ENCODE assay signal across 8 cellular contexts in the genomic region with DNA sequence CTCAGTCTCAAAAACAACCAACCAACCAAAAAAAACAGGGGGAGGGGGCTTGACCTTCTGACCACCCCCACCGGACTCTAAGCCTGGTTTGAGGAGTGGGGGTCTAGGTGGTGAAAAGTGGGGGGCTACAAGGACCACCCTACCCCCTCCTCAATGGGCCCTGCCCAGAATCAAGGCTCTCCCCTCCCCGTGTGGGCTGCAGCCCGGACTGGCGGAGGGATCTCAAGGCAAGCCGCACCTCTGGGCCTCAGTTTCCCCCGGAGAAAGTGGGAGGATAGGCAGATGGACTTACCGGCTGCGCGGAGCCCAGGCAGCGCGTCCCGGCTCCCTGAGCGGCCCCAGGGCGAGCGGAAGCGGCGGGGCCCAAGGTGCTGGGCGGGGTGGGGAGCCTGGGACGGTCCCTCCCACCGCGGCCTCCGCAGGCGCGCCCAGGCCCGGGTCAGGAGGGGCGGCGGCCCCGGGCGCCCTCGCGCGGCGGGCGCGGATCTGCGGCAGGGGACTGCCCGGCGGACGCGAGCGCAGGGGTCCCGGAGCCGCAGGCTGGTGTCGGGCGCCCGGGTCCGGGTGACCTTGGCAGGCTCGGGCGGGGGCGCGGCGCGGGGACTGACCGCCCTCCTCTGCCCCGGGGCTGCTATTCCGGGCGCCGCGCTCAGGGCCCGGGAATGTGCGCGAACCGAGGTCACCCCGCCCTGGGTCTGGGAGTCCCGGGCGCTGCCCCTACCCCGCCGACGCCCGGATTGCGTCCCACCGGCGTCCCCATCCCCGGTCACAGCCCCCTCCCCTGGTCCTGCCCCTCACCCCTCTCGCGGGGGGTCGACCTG. TPM values are rescaled to one million over a fixed set of nuclear protein-coding genes. Genes with fewer than 3 reads are reported as not detected.
DNase-seq lines count a peak whose midpoint lies in the region; ATAC-seq and TF ChIP-seq lines count a peak whose summit lies in the region.

A gene with protein sequence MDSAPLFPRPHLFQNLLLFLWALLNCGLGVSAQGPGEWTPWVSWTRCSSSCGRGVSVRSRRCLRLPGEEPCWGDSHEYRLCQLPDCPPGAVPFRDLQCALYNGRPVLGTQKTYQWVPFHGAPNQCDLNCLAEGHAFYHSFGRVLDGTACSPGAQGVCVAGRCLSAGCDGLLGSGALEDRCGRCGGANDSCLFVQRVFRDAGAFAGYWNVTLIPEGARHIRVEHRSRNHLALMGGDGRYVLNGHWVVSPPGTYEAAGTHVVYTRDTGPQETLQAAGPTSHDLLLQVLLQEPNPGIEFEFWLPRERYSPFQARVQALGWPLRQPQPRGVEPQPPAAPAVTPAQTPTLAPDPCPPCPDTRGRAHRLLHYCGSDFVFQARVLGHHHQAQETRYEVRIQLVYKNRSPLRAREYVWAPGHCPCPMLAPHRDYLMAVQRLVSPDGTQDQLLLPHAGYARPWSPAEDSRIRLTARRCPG (minus strand): TSS at position 349 of the 821 bp plus-strand sequence. CDS start 2,076 bp downstream, outside the sequence.

- POLR2A ChIA-PET in AG04450 (lab: Yijun Ruan, JAX), result no interaction called here

- no peak within 1 kb of the TSS for H3K27ac ChIP-seq in AG04450 (ENCODE audit: low read depth, low read length)
- no peak within 1 kb of the TSS for H3K27ac ChIP-seq in HUES6 (ENCODE audit: low read depth, low read length)
- H3K27ac ChIP-seq in colonic mucosa, result no peak within 1 kb of the TSS
- no peak within 1 kb of the TSS for H3K27ac ChIP-seq in mesodermal cell (ENCODE audit: low read depth, low read length, severe bottlenecking)

- H3K36me3 ChIP-seq in HUES6 (ENCODE audit: control insufficient read depth, insufficient read depth, low read length) (no peaks in the 10 kb centered on the region), colonic mucosa (no peaks in the 10 kb centered on the region), mesodermal cell (ENCODE audit: control insufficient read depth, insufficient read depth, low read length) (no peaks in the 10 kb centered on the region)

- peak within 1 kb of the TSS; percentile 66 for H3K4me3 ChIP-seq in AG04450 (ENCODE audit: low read depth, low read length)
- H3K4me3 ChIP-seq in HUES6 (ENCODE audit: low read depth, low read length), result peak within 1 kb of the TSS; percentile 52
- H3K4me3 ChIP-seq in colonic mucosa, result peak within 1 kb of the TSS; percentile 59
- H3K4me3 ChIP-seq in mesodermal cell (ENCODE audit: extremely low read depth, insufficient read depth, low read length, poor library complexity, severe bottlenecking), result peak within 1 kb of the TSS; percentile 42

- CTCF ChIA-PET in AG04450 (lab: Charles Lee), result no interaction called here

- TF ChIP-seq CTCF in AG04450 (IDR thresholded peaks at IDR 0.05; ENCODE audit: low read depth, low read length), result no peak
- TF ChIP-seq CTCF in colonic mucosa (IDR thresholded peaks at IDR 0.05), result no peak

- DNase-seq in AG04450 (ENCODE audit: low read depth, low spot score), result no peak
- DNase-seq in activated CD4-positive, CD25-positive, alpha-beta regulatory T cell (lab: John Stamatoyannopoulos, UW), result peak; percentile 46 to 59 (median 52)
- peak; percentile 82 for DNase-seq in colonic mucosa
- peak; percentile 56 to 57 for DNase-seq in stimulated activated CD8-positive, alpha-beta memory T cell treated with anti-CD3 and anti-CD28 coated beads, Interleukin-7, amount 100 ng/mL, for 48 hours (ENCODE audit: extremely low read depth in 1 of 2, low read depth in 1 of 2)

- peaks cover 14% of the 10 kb centered on the region for H3K9me3 ChIP-seq in AG04450 (ENCODE audit: control insufficient read depth, insufficient read depth, low read length)
- no peaks in the 10 kb centered on the region for H3K9me3 ChIP-seq in HUES6 (ENCODE audit: control insufficient read depth, insufficient read depth, low read depth, low read length)
- no peaks in the 10 kb centered on the region for H3K9me3 ChIP-seq in colonic mucosa
- no peaks in the 10 kb centered on the region for H3K9me3 ChIP-seq in mesodermal cell (ENCODE audit: control insufficient read depth, low read length)

- intact Hi-C loops in colonic mucosa (cut with DNase I), result loop anchor here (10.0 kb wide), 1 partner anchor 228 kb away; the partner anchor contains the start of gene EFNA2

- WGBS in mesodermal cell (ENCODE audit: insufficient coverage in 2 of 2), 2 experiments, result 2 to 4% methylated on average over 45 to 65 of the region's 77 CpGs

- H3K4me1 ChIP-seq in HUES6 (ENCODE audit: control insufficient read depth, insufficient read depth, low read length) (peaks cover 3% of the 10 kb centered on the region; the same call in 1 of the 2 replicates), colonic mucosa (no peaks in the 10 kb centered on the region), mesodermal cell (ENCODE audit: control insufficient read depth, insufficient read depth, low read length, poor library complexity, severe bottlenecking) (peaks cover 8% of the 10 kb centered on the region)

- H3K9ac ChIP-seq in HUES6 (ENCODE audit: low read length) (no peak within 1 kb of the TSS), colonic mucosa (ENCODE audit: low read depth in 2 of 2, low read length in 2 of 2) (peak within 1 kb of the TSS; percentile 46 to 84)

- peaks cover 5% of the 10 kb centered on the region for H3K27me3 ChIP-seq in AG04450 (ENCODE audit: control insufficient read depth, insufficient read depth, low read length)
- peaks cover 56% of the 10 kb centered on the region for H3K27me3 ChIP-seq in HUES6 (ENCODE audit: control insufficient read depth, insufficient read depth, low read length)
- H3K27me3 ChIP-seq in colonic mucosa, result peaks cover 4% of the 10 kb centered on the region

- ATAC-seq in HG02798 (IDR thresholded peaks at IDR 0.05; ENCODE audit: poor library complexity, unreplicated experiment), result no peak
- ATAC-seq in HG03025 (IDR thresholded peaks at IDR 0.05; ENCODE audit: low FRiP score, unreplicated experiment), result no peak

RNA-seq across cellular contexts. Expression of the gene that starts here (rescaled TPM):
- polyA plus RNA-seq in AG04450 (2011; rRNA removed), result 5.6 and 7.5 TPM in 2 replicates
- polyA minus RNA-seq in AG04450 (2011; rRNA and poly(A)+ RNA removed), result 3.3 and 5.7 TPM in 2 replicates
- total RNA-seq in colonic mucosa, result 1 to 10 TPM; 2.2 to 7.3 TPM
- polyA plus RNA-seq in mesodermal cell (2013, experiment 1 of 2), result 2.0 TPM
- 3.1 TPM for polyA plus RNA-seq in mesodermal cell (2013, experiment 2 of 2)
